In genomic region chr11:38365274-38365673, GRCh38 we compare ENCODE assay signal across 26 cellular contexts.
DNase-seq lines count a peak whose midpoint lies in the region; FAIRE-seq and TF ChIP-seq lines count a peak whose summit lies in the region.
"Had no signal": no experiment of that assay in that cellular context is flagged by ENCODE, and none has a peak within 500 bp of the region (broad histone marks: within the 10 kb centered on the region; RNA-seq: fewer than 3 reads in every experiment).

No MANE protein-coding gene starts in this region.

- POLR2A ChIA-PET in A673 (lab: Charles Lee; ENCODE audit: low non-redundant PET) = no interaction called here

- no peaks in the 10 kb centered on the region for H3K27me3 ChIP-seq in A673 (replicated peaks; ENCODE audit: insufficient read depth, low read depth, low read length, poor library complexity)
- no peaks in the 10 kb centered on the region for H3K27me3 ChIP-seq in bronchial epithelial cell (ENCODE audit: control insufficient read depth, insufficient read depth, low read length)
- H3K27me3 ChIP-seq in colonic mucosa = no peaks in the 10 kb centered on the region
- H3K27me3 ChIP-seq: BE2C, BLaER1 had no signal

- no peak overlapping the region for H3K9ac ChIP-seq in colonic mucosa (ENCODE audit: low read depth in 2 of 2, low read length in 2 of 2)
- H3K9ac ChIP-seq: BLaER1 had no signal

- no TSS peak for BruUV-seq in A673 (replicated peaks; lab: Mats Ljungman, UMichigan)

- DNase-seq in A673 (ENCODE audit: low spot score) (peak; percentile 17), amniotic epithelial cell (ENCODE audit: low read depth) (peak; percentile 1), bronchial epithelial cell (ENCODE audit: low read depth) (peak; percentile 2), mucosa of gallbladder (ENCODE audit: low spot score) (no peak), occipital lobe (lab: John Stamatoyannopoulos, UW) (no peak), colonic mucosa (no peak)
- DNase-seq: ACHN; BE2C; C1 segment of cervical spinal cord; CD4-positive, alpha-beta memory T cell; CD4-positive, CD25-positive, alpha-beta regulatory T cell; CD8-positive, alpha-beta memory T cell; COR-L47; DMS 273 treated with DMSO at 0.1 percent for 48 hours; DMS153; DMS53; DMS79; DND-41; EL; GDM1 had no signal

- H3K9me3 ChIP-seq in A673 (ENCODE audit: low read depth, low read length, poor library complexity, severe bottlenecking) (no peaks in the 10 kb centered on the region), colonic mucosa (no peaks in the 10 kb centered on the region)
- H3K9me3 ChIP-seq: BE2C, BLaER1 had no signal

- H3K4me1 ChIP-seq in A673 (ENCODE audit: insufficient read depth, low read length, poor library complexity, severe bottlenecking) (no peaks in the 10 kb centered on the region), colonic mucosa (no peaks in the 10 kb centered on the region)
- H3K4me1 ChIP-seq: A549, BE2C, BLaER1 had no signal

- no peak overlapping the region for H3K4me3 ChIP-seq in A673 (ENCODE audit: low read depth, low read length, poor library complexity, severe bottlenecking)
- H3K4me3 ChIP-seq in bronchial epithelial cell (ENCODE audit: low read depth, low read length) = no peak overlapping the region
- no peak overlapping the region for H3K4me3 ChIP-seq in colonic mucosa
- H3K4me3 ChIP-seq: A549, BLaER1, GM12878 had no signal

- TF ChIP-seq CTCF in A673 (conservative IDR thresholded peaks at IDR 0.05; ENCODE audit: low read depth, low read length) = no peak
- no peak for TF ChIP-seq CTCF in bronchial epithelial cell (IDR thresholded peaks at IDR 0.05; ENCODE audit: insufficient read depth, low read length, severe bottlenecking)
- TF ChIP-seq CTCF in colonic mucosa (IDR thresholded peaks at IDR 0.05) = no peak

- CTCF ChIA-PET in A673 (lab: Charles Lee) = no interaction called here

- intact Hi-C loops in A673 (cut with micrococcal nuclease; ENCODE audit: unreplicated experiment) = no loop called here
- intact Hi-C loops in colonic mucosa (cut with DNase I) = no loop called here

- H3K36me3 ChIP-seq in A673 (ENCODE audit: insufficient read depth, low read length, poor library complexity, severe bottlenecking) (no peaks in the 10 kb centered on the region), bronchial epithelial cell (ENCODE audit: control insufficient read depth, insufficient read depth, low read length) (no peaks in the 10 kb centered on the region), colonic mucosa (no peaks in the 10 kb centered on the region)
- H3K36me3 ChIP-seq: BE2C, BLaER1 had no signal

- FAIRE-seq in bronchial epithelial cell (lab: Jason Lieb, UNC) = no peak
- FAIRE-seq: A549, GM12878, GM12892, GM18507 had no signal

- H3K27ac ChIP-seq in A673 (ENCODE audit: low read depth, low read length, poor library complexity, severe bottlenecking) (no peak overlapping the region), colonic mucosa (no peak overlapping the region)
- H3K27ac ChIP-seq: 22Rv1, A549, BLaER1 had no signal

Comparison
In these comparisons a context has a peak if more than half of its experiments do, and no peak if none do; other contexts are left out.
1. DNase-seq: peak in A673 (single experiment), amniotic epithelial cell (single experiment) and bronchial epithelial cell (single experiment); none in mucosa of gallbladder (single experiment), occipital lobe (single experiment) and colonic mucosa (single experiment).